In the genomic region with DNA sequence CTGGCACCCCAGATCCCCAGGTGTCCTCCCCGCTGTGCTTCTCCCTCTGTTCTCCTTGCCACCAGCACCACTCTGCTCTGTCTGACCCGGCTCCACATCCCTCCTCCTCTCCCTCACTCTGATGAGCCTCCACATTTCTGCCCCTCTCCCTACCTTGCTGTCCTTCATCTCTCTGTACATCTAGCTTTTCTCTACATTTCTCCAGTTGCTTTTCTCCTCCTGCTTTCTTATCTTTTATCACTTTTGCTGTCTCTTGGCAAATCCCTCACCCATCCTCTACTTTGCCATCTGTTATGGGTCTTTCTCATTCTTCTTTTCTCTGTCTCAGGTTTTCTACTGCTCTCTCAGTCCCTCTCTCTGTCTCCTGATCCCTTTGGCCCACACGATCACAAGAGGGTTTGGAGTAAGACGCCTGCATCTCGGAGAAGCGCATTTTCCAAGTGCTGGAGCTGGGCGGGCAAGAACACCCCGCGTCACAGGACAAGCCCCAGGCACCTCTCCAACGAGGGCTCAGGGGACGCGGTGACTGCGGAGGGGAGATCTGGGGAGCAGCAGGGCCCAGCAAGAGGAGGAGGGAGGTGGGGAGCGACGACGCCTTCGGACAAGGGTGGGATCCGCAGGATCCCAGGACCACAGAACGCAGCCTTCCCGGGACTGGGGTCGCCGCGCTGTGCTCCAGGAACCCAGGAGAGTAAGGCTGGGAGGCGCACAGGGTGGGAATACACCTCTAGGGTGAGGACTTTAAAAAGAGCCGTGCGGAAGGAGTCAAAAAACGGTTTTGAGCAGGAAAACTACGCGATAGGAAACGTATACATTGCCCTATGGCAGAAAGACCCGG, we compare ENCODE assay signal across 9 cellular contexts. TPM values are rescaled to one million over a fixed set of nuclear protein-coding genes. Genes with fewer than 3 reads are reported as not detected.
A peak's percentile ranks its signal among the peaks of the same experiment; 100 is the strongest.
DNase-seq lines count a peak whose midpoint lies in the region; ATAC-seq, FAIRE-seq and TF ChIP-seq lines count a peak whose summit lies in the region.
"Not testable (repeated sequence)": the region's sequence is repeated elsewhere in the genome, so short reads cannot be mapped to it uniquely, and the experiment has no call there.
"Had no signal": no experiment of that assay in that cellular context is flagged by ENCODE, and none has a peak within 500 bp of the region (broad histone marks: within the 10 kb centered on the region; RNA-seq: fewer than 3 reads in every experiment).

No MANE protein-coding gene starts in this region.

- H3K4me3 ChIP-seq in AG04449 (ENCODE audit: low read depth, low read length) = peak overlapping the region; percentile 69
- peak overlapping the region; percentile 94 for H3K4me3 ChIP-seq in OCI-LY3 (ENCODE audit: low read length)
- H3K4me3 ChIP-seq in endothelial cell of umbilical vein (replicated peaks in 1 of 3; ENCODE audit: insufficient read depth in 1 of 3, low read depth in 1 of 3, low read length in 3 of 3) = peak overlapping the region; percentile 53 to 90 (median 79)
- peak overlapping the region; percentile 61 to 69 for H3K4me3 ChIP-seq in left lung
- peak overlapping the region; percentile 91 for H3K4me3 ChIP-seq in rectal smooth muscle tissue (ENCODE audit: low read length)

- peak overlapping the region; percentile 16; the same call in 1 of the 2 replicates for H3K27ac ChIP-seq in OCI-LY3 (ENCODE audit: low read length)
- H3K27ac ChIP-seq in endothelial cell of umbilical vein (ENCODE audit: insufficient read depth, low read depth, low read length) = peak overlapping the region; percentile 37
- H3K27ac ChIP-seq in left lung = peak overlapping the region in 1 of 2 donors; percentile 50
- not testable (repeated sequence) for H3K27ac ChIP-seq in rectal smooth muscle tissue (ENCODE audit: low read depth, low read length)

- H3K4me1 ChIP-seq in OCI-LY3 (ENCODE audit: low read length); endothelial cell of umbilical vein (ENCODE audit: control insufficient read depth, extremely low read depth, insufficient read depth, low read length); left lung; rectal smooth muscle tissue (ENCODE audit: control insufficient read depth, insufficient read depth, low read length): not testable (repeated sequence)

- intact Hi-C loops in activated T-helper 2 cell treated with anti-CD3 and anti-CD28 coated beads, Interferon-gamma antibody, Interleukin-2, Interleukin-4, amounts not matched to agents 10 μg/mL and 5 μg/mL and 100 μg/mL, durations not matched to agents 14 hours and 24 hours and 36 hours (cut with micrococcal nuclease) = loop anchor here (10.0 kb wide), 1 partner anchor 108 kb away; the partner anchor contains the start of gene ZNF816
- intact Hi-C loops in endothelial cell of umbilical vein (cut with micrococcal nuclease) = loop anchor here (1.0 to 10.0 kb wide), 3 partner anchors 35 to 86 kb away; partner anchors contain the start of genes ZNF28 and ZNF888
- intact Hi-C loops in left lung (cut with DNase I) = not testable (repeated sequence)

- peaks cover 24% of the 10 kb centered on the region for H3K9me3 Mint-ChIP-seq in activated T-helper 2 cell treated with anti-CD3 and anti-CD28 coated beads, Interferon-gamma antibody, Interleukin-2, Interleukin-4, amounts not matched to agents 10 μg/mL and 5 μg/mL and 100 μg/mL, durations not matched to agents 14 hours and 24 hours and 36 hours

- peaks cover 46% of the 10 kb centered on the region for H3K36me3 Mint-ChIP-seq in activated T-helper 2 cell treated with anti-CD3 and anti-CD28 coated beads, Interferon-gamma antibody, Interleukin-2, Interleukin-4, amounts not matched to agents 10 μg/mL and 5 μg/mL and 100 μg/mL, durations not matched to agents 14 hours and 24 hours and 36 hours (ENCODE audit: low read depth)

- H3K4me2 ChIP-seq in OCI-LY3 (ENCODE audit: low read length) (peak overlapping the region; percentile 77), endothelial cell of umbilical vein (ENCODE audit: insufficient read depth, low read length) (peak overlapping the region; percentile 58)

- not testable (repeated sequence) for TF ChIP-seq POLR2A in endothelial cell of umbilical vein (IDR thresholded peaks at IDR 0.05; ENCODE audit: low read depth, low read length)

- TSS peak; percentile 75 for BruUV-seq in endothelial cell of umbilical vein (replicated peaks; lab: Mats Ljungman, UMichigan)

- not testable (repeated sequence) for TF ChIP-seq CTCF in AG04449 (IDR thresholded peaks at IDR 0.05; ENCODE audit: insufficient read depth, low read length, missing control alignments); OCI-LY3 (IDR thresholded peaks at IDR 0.05; ENCODE audit: low read depth, low read length); endothelial cell of umbilical vein (IDR thresholded peaks at IDR 0.05; ENCODE audit: extremely low read depth in 1 of 2, insufficient read depth in 1 of 2, low read depth in 1 of 2, low read length in 2 of 2); left lung (IDR thresholded peaks at IDR 0.05)

- peak overlapping the region; percentile 87 for H3K27ac Mint-ChIP-seq in activated T-helper 2 cell treated with anti-CD3 and anti-CD28 coated beads, Interferon-gamma antibody, Interleukin-2, Interleukin-4, amounts not matched to agents 10 μg/mL and 5 μg/mL and 100 μg/mL, durations not matched to agents 14 hours and 24 hours and 36 hours

- H3K27me3 Mint-ChIP-seq in activated T-helper 2 cell treated with anti-CD3 and anti-CD28 coated beads, Interferon-gamma antibody, Interleukin-2, Interleukin-4, amounts not matched to agents 10 μg/mL and 5 μg/mL and 100 μg/mL, durations not matched to agents 14 hours and 24 hours and 36 hours (ENCODE audit: low read depth) = not testable (repeated sequence)

- not testable (repeated sequence) for H3K9me3 ChIP-seq in OCI-LY3 (ENCODE audit: insufficient read depth, low read length); endothelial cell of umbilical vein (replicated peaks; ENCODE audit: control insufficient read depth, insufficient read depth, low read length); left lung

- H3K79me2 ChIP-seq in OCI-LY3 (ENCODE audit: low read length) = peaks cover 15% of the 10 kb centered on the region
- not testable (repeated sequence) for H3K79me2 ChIP-seq in endothelial cell of umbilical vein (ENCODE audit: control insufficient read depth, insufficient read depth, low read length)

- not testable (repeated sequence) for H4K20me1 ChIP-seq in OCI-LY3 (ENCODE audit: insufficient read depth, low read length); endothelial cell of umbilical vein (replicated peaks; ENCODE audit: control insufficient read depth, extremely low read depth, insufficient read depth, low read length)

- peak; percentile 79 for FAIRE-seq in endothelial cell of umbilical vein (lab: Jason Lieb, UNC)

- H3K9ac ChIP-seq in OCI-LY3 (ENCODE audit: low read length) (peak overlapping the region; percentile 83), endothelial cell of umbilical vein (replicated peaks; ENCODE audit: extremely low read depth, insufficient read depth, low read length) (peak overlapping the region; percentile 67), rectal smooth muscle tissue (ENCODE audit: low read length) (peak overlapping the region; percentile 77)

- peak overlapping the region; percentile 87 for H3K4me3 Mint-ChIP-seq in activated T-helper 2 cell treated with anti-CD3 and anti-CD28 coated beads, Interferon-gamma antibody, Interleukin-2, Interleukin-4, amounts not matched to agents 10 μg/mL and 5 μg/mL and 100 μg/mL, durations not matched to agents 14 hours and 24 hours and 36 hours (ENCODE audit: low read depth)

- peaks cover 11% of the 10 kb centered on the region for H3K36me3 ChIP-seq in OCI-LY3 (replicated peaks; ENCODE audit: low read depth, low read length)
- H3K36me3 ChIP-seq in endothelial cell of umbilical vein (ENCODE audit: control insufficient read depth in 2 of 2, extremely low read depth in 1 of 2, insufficient read depth in 2 of 2, low read length in 2 of 2); rectal smooth muscle tissue (ENCODE audit: control insufficient read depth, insufficient read depth, low read length): not testable (repeated sequence)
- H3K36me3 ChIP-seq in left lung = peaks cover 0 to 29% of the 10 kb centered on the region in 2 donors

- not testable (repeated sequence) for H2AFZ ChIP-seq in OCI-LY3 (ENCODE audit: low read depth, low read length)
- H2AFZ ChIP-seq in endothelial cell of umbilical vein (ENCODE audit: low read depth, low read length) = peak overlapping the region; percentile 95

- DNase-seq in AG04449 (ENCODE audit: low read depth, low spot score); activated T-helper 2 cell treated with anti-CD3 and anti-CD28 coated beads, Interferon-gamma antibody, Interleukin-2, Interleukin-4, amounts not matched to agents 10 μg/mL and 5 μg/mL and 100 μg/mL, durations not matched to agents 14 hours and 24 hours and 36 hours (ENCODE audit: low spot score); left lung: not testable (repeated sequence)
- peak; percentile 7 for DNase-seq in endothelial cell of umbilical vein (ENCODE audit: low read depth, low spot score)

- CTCF ChIA-PET in AG04449 (lab: Yijun Ruan, JAX); endothelial cell of umbilical vein (lab: Charles Lee): not testable (repeated sequence)

- dilution Hi-C loops in endothelial cell of umbilical vein (cut with MboI; ENCODE audit: extremely low pct_ligation_motif_present, low sequenced_read_pairs) = not testable (repeated sequence)

- H3K9me1 ChIP-seq in endothelial cell of umbilical vein (replicated peaks; ENCODE audit: control insufficient read depth, extremely low read depth, insufficient read depth, low read length) = not testable (repeated sequence)

- ATAC-seq in GM18511 (IDR thresholded peaks at IDR 0.05; ENCODE audit: unreplicated experiment) (peak; percentile 25), HG03095 (IDR thresholded peaks at IDR 0.05; ENCODE audit: unreplicated experiment) (peak; percentile 13), left lung (peak; percentile 35)

- H3K4me1 Mint-ChIP-seq in activated T-helper 2 cell treated with anti-CD3 and anti-CD28 coated beads, Interferon-gamma antibody, Interleukin-2, Interleukin-4, amounts not matched to agents 10 μg/mL and 5 μg/mL and 100 μg/mL, durations not matched to agents 14 hours and 24 hours and 36 hours (ENCODE audit: low read depth) = not testable (repeated sequence)

- H3K27me3 ChIP-seq in OCI-LY3 (ENCODE audit: low read depth, low read length); endothelial cell of umbilical vein (ENCODE audit: control insufficient read depth in 2 of 2, insufficient read depth in 2 of 2, low read length in 2 of 2); left lung; rectal smooth muscle tissue (ENCODE audit: control insufficient read depth, insufficient read depth, low read length): not testable (repeated sequence)

- POLR2A ChIA-PET in AG04449 (lab: Yijun Ruan, JAX); endothelial cell of umbilical vein (lab: Charles Lee): not testable (repeated sequence)

RNA-seq across cellular contexts. Expression of gene ZNF468, which starts 0.7 kb away (rescaled TPM):
- 12.0 and 14.7 TPM in 2 replicates for total RNA-seq in activated T-helper 2 cell treated with anti-CD3 and anti-CD28 coated beads, Interferon-gamma antibody, Interleukin-2, Interleukin-4, amounts not matched to agents 10 μg/mL and 5 μg/mL and 100 μg/mL, durations not matched to agents 14 hours and 24 hours and 36 hours
- total RNA-seq in endothelial cell of umbilical vein (12.6 and 16.3 TPM in 2 replicates), left lung (10 to 100 TPM; 17.4 to 20.9 TPM)
- polyA plus RNA-seq in endothelial cell of umbilical vein = 6.3 and 7.0 TPM in 2 replicates
- polyA plus RNA-seq in endothelial cell of umbilical vein (2011; cell fraction: cytosol; rRNA removed) = 6.6 and 7.5 TPM in 2 replicates
- polyA plus RNA-seq in endothelial cell of umbilical vein (2011; cell fraction: nucleus; rRNA removed) = 9.1 and 10.8 TPM in 2 replicates
- 8.2 and 8.8 TPM in 2 replicates for polyA plus RNA-seq in endothelial cell of umbilical vein (2012)
- 17.4 and 33.6 TPM in 2 replicates for polyA minus RNA-seq in endothelial cell of umbilical vein
- polyA minus RNA-seq in endothelial cell of umbilical vein (2011; cell fraction: cytosol; rRNA and poly(A)+ RNA removed) = 4.4 TPM
- polyA minus RNA-seq in endothelial cell of umbilical vein (2011; cell fraction: nucleus; rRNA and poly(A)+ RNA removed) = 7.7 and 12.6 TPM in 2 replicates

RNA-seq across cellular contexts. Expression of gene ZNF28, which starts 35.3 kb away (rescaled TPM):
- total RNA-seq in activated T-helper 2 cell treated with anti-CD3 and anti-CD28 coated beads, Interferon-gamma antibody, Interleukin-2, Interleukin-4, amounts not matched to agents 10 μg/mL and 5 μg/mL and 100 μg/mL, durations not matched to agents 14 hours and 24 hours and 36 hours = 13.5 and 17.6 TPM in 2 replicates
- total RNA-seq in endothelial cell of umbilical vein (14.9 and 18.5 TPM in 2 replicates), left lung (10 to 100 TPM; 18.8 to 24.4 TPM)
- polyA plus RNA-seq in endothelial cell of umbilical vein = 4.2 and 16.9 TPM in 2 replicates
- 5.1 and 5.6 TPM in 2 replicates for polyA plus RNA-seq in endothelial cell of umbilical vein (2011; cell fraction: cytosol; rRNA removed)
- polyA plus RNA-seq in endothelial cell of umbilical vein (2011; cell fraction: nucleus; rRNA removed) = 4.4 and 5.6 TPM in 2 replicates
- polyA plus RNA-seq in endothelial cell of umbilical vein (2012) = 12.8 and 14.7 TPM in 2 replicates
- 9.3 and 16.2 TPM in 2 replicates for polyA minus RNA-seq in endothelial cell of umbilical vein
- polyA minus RNA-seq in endothelial cell of umbilical vein (2011; cell fraction: cytosol; rRNA and poly(A)+ RNA removed) = 7.8 TPM
- 4.1 and 5.5 TPM in 2 replicates for polyA minus RNA-seq in endothelial cell of umbilical vein (2011; cell fraction: nucleus; rRNA and poly(A)+ RNA removed)

RNA-seq across cellular contexts. Expression of gene ZNF320, which starts 40.7 kb away (rescaled TPM):
- total RNA-seq in activated T-helper 2 cell treated with anti-CD3 and anti-CD28 coated beads, Interferon-gamma antibody, Interleukin-2, Interleukin-4, amounts not matched to agents 10 μg/mL and 5 μg/mL and 100 μg/mL, durations not matched to agents 14 hours and 24 hours and 36 hours = 8.8 and 9.1 TPM in 2 replicates
- total RNA-seq in endothelial cell of umbilical vein (10.9 and 11.1 TPM in 2 replicates), left lung (10 to 100 TPM in 1 of 2 donors, 1 to 10 TPM in 1; 7.6 to 21.0 TPM)
- polyA plus RNA-seq in endothelial cell of umbilical vein = 7.5 and 7.6 TPM in 2 replicates
- 3.8 and 4.4 TPM in 2 replicates for polyA plus RNA-seq in endothelial cell of umbilical vein (2011; cell fraction: cytosol; rRNA removed)
- polyA plus RNA-seq in endothelial cell of umbilical vein (2011; cell fraction: nucleus; rRNA removed) = 8.1 and 11.6 TPM in 2 replicates
- 3.1 and 3.7 TPM in 2 replicates for polyA plus RNA-seq in endothelial cell of umbilical vein (2012)
- 8.3 and 13.1 TPM in 2 replicates for polyA minus RNA-seq in endothelial cell of umbilical vein
- polyA minus RNA-seq in endothelial cell of umbilical vein (2011; cell fraction: cytosol; rRNA and poly(A)+ RNA removed) = 3.5 TPM
- 2.5 and 4.4 TPM in 2 replicates for polyA minus RNA-seq in endothelial cell of umbilical vein (2011; cell fraction: nucleus; rRNA and poly(A)+ RNA removed)
- polyA plus RNA-seq: A549 had no signal
